ENCODE assay signal across 21 cellular contexts in genomic region chr1:110490791-110491451, GRCh38. TPM values are rescaled to one million over a fixed set of nuclear protein-coding genes. Genes with fewer than 3 reads are reported as not detected.
DNase-seq lines count a peak whose midpoint lies in the region; ATAC-seq, FAIRE-seq and TF ChIP-seq lines count a peak whose summit lies in the region.
"Had no signal": no experiment of that assay in that cellular context is flagged by ENCODE, and none has a peak within 500 bp of the region (broad histone marks: within the 10 kb centered on the region; RNA-seq: fewer than 3 reads in every experiment).

No MANE protein-coding gene starts in this region.

- no peak for ATAC-seq in HepG2
- no peak for ATAC-seq in right lobe of liver
- ATAC-seq in GM21737 (IDR thresholded peaks at IDR 0.05; ENCODE audit: unreplicated experiment), result no peak
- ATAC-seq: PC-3 had no signal

- H3K4me3 ChIP-seq in HepG2 (replicated peaks in 1 of 3; ENCODE audit: insufficient read depth in 1 of 3, low read depth in 2 of 3, low read length in 3 of 3) (no peak overlapping the region), right lobe of liver (no peak overlapping the region), kidney (ENCODE audit: low read length in 2 of 2) (no peak overlapping the region), prostate gland (no peak overlapping the region)

- H3K9ac ChIP-seq in HepG2 (ENCODE audit: insufficient read depth, low read depth, low read length) (no peak overlapping the region), kidney (ENCODE audit: low read length in 2 of 2) (no peak overlapping the region)
- H3K9ac ChIP-seq: SK-N-SH had no signal

- POLR2A ChIA-PET in HepG2 (lab: Yijun Ruan, JAX), result no interaction called here

- H3K36me3 ChIP-seq in HepG2 (replicated peaks in 1 of 2; ENCODE audit: control insufficient read depth in 1 of 2, insufficient read depth in 2 of 2, low read length in 2 of 2), result no peaks in the 10 kb centered on the region
- no peaks in the 10 kb centered on the region for H3K36me3 ChIP-seq in right lobe of liver
- H3K36me3 ChIP-seq in kidney (ENCODE audit: control insufficient read depth in 1 of 2, insufficient read depth in 2 of 2, low read length in 2 of 2), result no peaks in the 10 kb centered on the region
- H3K36me3 ChIP-seq in prostate gland, result no peaks in the 10 kb centered on the region

- WGBS in HepG2 (ENCODE audit: low lambda C conversion rate), result 26% methylated on average over 10 of the region's 11 CpGs
- WGBS in right lobe of liver (ENCODE audit: insufficient coverage, low coverage, low lambda C conversion rate, missing lambda C conversion rate), result 64% methylated on average over 6 of the region's 11 CpGs
- WGBS in prostate gland, result 76% methylated on average over 11 of the region's 11 CpGs

- FAIRE-seq in HepG2 (lab: Jason Lieb, UNC) (no peak), kidney (lab: Jason Lieb, UNC) (no peak)
- FAIRE-seq: GM12892 had no signal

- no peaks in the 10 kb centered on the region for H4K20me1 ChIP-seq in HepG2 (ENCODE audit: insufficient read depth, low read length)

- TF ChIP-seq CTCF in HepG2 (CRISPR knock-in tag; IDR thresholded peaks at IDR 0.05), result no peak
- no peak for TF ChIP-seq CTCF in right lobe of liver (IDR thresholded peaks at IDR 0.05)
- TF ChIP-seq CTCF in kidney (IDR thresholded peaks at IDR 0.05; ENCODE audit: borderline replicate concordance, extremely low read depth, insufficient read depth), result no peak
- TF ChIP-seq CTCF in prostate gland (IDR thresholded peaks at IDR 0.05), result no peak

- no peaks in the 10 kb centered on the region for H3K79me2 ChIP-seq in HepG2 (ENCODE audit: insufficient read depth, low read length)

- no peak overlapping the region for H3K4me2 ChIP-seq in HepG2 (ENCODE audit: low read depth, low read length)
- H3K4me2 ChIP-seq: SK-N-SH had no signal

- DNase-seq in HepG2 (ENCODE audit: low spot score) (no peak), right lobe of liver (no peak), amniotic epithelial cell (ENCODE audit: low read depth) (peak; percentile 48), kidney (peak; percentile 8), prostate gland (ENCODE audit: low spot score) (no peak), NCI-H128 (lab: John Stamatoyannopoulos, UW; ENCODE audit: unreplicated experiment) (no peak)
- DNase-seq: 8988T; CD8-positive, alpha-beta memory T cell; DMS79; H9; KBM-7; NCI-H1092; PC-3; RPMI8226; SHP77 treated with DMSO at 0.1 percent for 48 hours; SK-N-SH had no signal

- H2AFZ ChIP-seq in HepG2 (ENCODE audit: low read length), result no peak overlapping the region

- no peaks in the 10 kb centered on the region; a peak in 2 of 5 replicates for H3K27me3 ChIP-seq in HepG2 (ENCODE audit: control insufficient read depth in 1 of 2, insufficient read depth in 2 of 2, low read length in 2 of 2)
- no peaks in the 10 kb centered on the region for H3K27me3 ChIP-seq in right lobe of liver
- H3K27me3 ChIP-seq in prostate gland (replicated peaks; ENCODE audit: insufficient read depth), result no peaks in the 10 kb centered on the region

- CTCF ChIA-PET in HepG2 (lab: Yijun Ruan, JAX; ENCODE audit: low intra/inter-chr PET ratio, low total read pairs), result no interaction called here

- in situ Hi-C loops in HepG2 (cut with HindIII; ENCODE audit: extremely low pct_ligation_motif_present, low pct_unique_long_range_greater_than_20kb), result loop anchor here (10.0 kb wide), 1 partner anchor 286 kb away; no protein-coding TSS in a partner anchor

- H3K4me1 ChIP-seq in HepG2 (ENCODE audit: insufficient read depth, low read length) (no peaks in the 10 kb centered on the region), right lobe of liver (no peaks in the 10 kb centered on the region), kidney (ENCODE audit: control insufficient read depth in 1 of 2, insufficient read depth in 1 of 2, low read depth in 1 of 2, low read length in 2 of 2) (no peaks in the 10 kb centered on the region), prostate gland (replicated peaks) (no peaks in the 10 kb centered on the region)

- TF ChIP-seq POLR2A in HepG2 (IDR thresholded peaks at IDR 0.05; ENCODE audit: insufficient read depth in 1 of 2, low read depth in 2 of 2, low read length in 2 of 2), result no peak
- no peak for TF ChIP-seq POLR2A in right lobe of liver (IDR thresholded peaks at IDR 0.05)
- no peak for TF ChIP-seq POLR2A in prostate gland (IDR thresholded peaks at IDR 0.05)

- H3K9me3 ChIP-seq in HepG2 (ENCODE audit: low read length) (no peaks in the 10 kb centered on the region), right lobe of liver (no peaks in the 10 kb centered on the region), kidney (ENCODE audit: control insufficient read depth in 1 of 2, low read length in 2 of 2) (no peaks in the 10 kb centered on the region), prostate gland (no peaks in the 10 kb centered on the region)
- H3K9me3 ChIP-seq: SK-N-SH had no signal

- H3K27ac ChIP-seq in HepG2 (ENCODE audit: extremely low read length, insufficient read depth, low read length) (no peak overlapping the region), right lobe of liver (no peak overlapping the region), kidney (ENCODE audit: low read depth in 2 of 2, low read length in 2 of 2) (no peak overlapping the region), temporal lobe (ENCODE audit: low read depth, low read length) (peak overlapping the region; percentile 92), prostate gland (no peak overlapping the region)

- intact Hi-C loops in HepG2 (cut with micrococcal nuclease; ENCODE audit: unreplicated experiment), result no loop called here
- intact Hi-C loops in right lobe of liver (cut with DNase I), result no loop called here
- intact Hi-C loops in kidney (cut with DNase I), result no loop called here
- intact Hi-C loops in prostate gland (cut with DNase I), result no loop called here

- BruUV-seq in HepG2 (replicated peaks; lab: Mats Ljungman, UMichigan), result no TSS peak

- no peak for TF ChIP-seq EP300 in HepG2 (IDR thresholded peaks at IDR 0.05; ENCODE audit: low read depth in 2 of 2, low read length in 2 of 2)
- TF ChIP-seq EP300 in HepG2 (CRISPR knock-in tag; IDR thresholded peaks at IDR 0.05; ENCODE audit: borderline replicate concordance), result no peak

- no peak for TF ChIP-seq RAD21 in HepG2 (CRISPR knock-in tag; IDR thresholded peaks at IDR 0.05)

TF ChIP-seq in HepG2, 621 proteins besides CTCF, POLR2A, EP300 and RAD21 (continues in another document):
- no peak for TF ChIP-seq CBX5 (CRISPR knock-in tag; IDR thresholded peaks at IDR 0.05; ENCODE audit: borderline replicate concordance)

RNA-seq across cellular contexts. Expression of gene KCNA10, which starts 28.1 kb away (rescaled TPM):
- total RNA-seq in HepG2 (2016; rRNA removed; fragmentation: Illumina TruSeq; extraction: Trizol) (not detected in 2 replicates), right lobe of liver (not detected), kidney (not detected), temporal lobe (not detected), prostate gland (not detected)
- not detected in 2 replicates for total RNA-seq in HepG2 (2016; cell fraction: cytosol; rRNA removed; fragmentation: Illumina TruSeq; extraction: Trizol; ENCODE audit: low read depth)
- not detected in 2 replicates for total RNA-seq in HepG2 (2016; cell fraction: insoluble cytoplasmic fraction; rRNA removed; fragmentation: Illumina TruSeq; extraction: Trizol)
- total RNA-seq in HepG2 (2016; cell fraction: membrane; rRNA removed; fragmentation: Illumina TruSeq; extraction: Trizol), result not detected in 2 replicates
- not detected in 2 replicates for total RNA-seq in HepG2 (2016; cell fraction: nucleus; rRNA removed; fragmentation: Illumina TruSeq; extraction: Trizol)
- polyA plus RNA-seq in HepG2 (2011; rRNA removed) (not detected in 2 replicates), kidney (ENCODE audit: insufficient read depth, low read depth, low replicate concordance) (not detected)
- not detected in 2 replicates for polyA plus RNA-seq in HepG2 (2011; cell fraction: cytosol; rRNA removed)
- polyA plus RNA-seq in HepG2 (2011; cell fraction: nucleus; rRNA removed), result not detected in 2 replicates
- polyA plus RNA-seq in HepG2 (2012), result not detected in 2 replicates
- not detected in 2 replicates for polyA plus RNA-seq in HepG2 (2016; cell fraction: cytosol; fragmentation: Illumina TruSeq; extraction: Trizol; ENCODE audit: low read depth)
- polyA plus RNA-seq in HepG2 (2016; cell fraction: insoluble cytoplasmic fraction; fragmentation: Illumina TruSeq; extraction: Trizol; ENCODE audit: low read depth), result not detected in 2 replicates
- polyA plus RNA-seq in HepG2 (2016; cell fraction: membrane; fragmentation: Illumina TruSeq; extraction: Trizol; ENCODE audit: low read depth), result not detected in 2 replicates
- not detected in 2 replicates for polyA plus RNA-seq in HepG2 (2016; cell fraction: nucleus; fragmentation: Illumina TruSeq; extraction: Trizol; ENCODE audit: insufficient read depth, low read depth)
- 0.19 TPM in 1 of 2 replicates, not detected in the other for polyA minus RNA-seq in HepG2 (2011; rRNA and poly(A)+ RNA removed; ENCODE audit: low replicate concordance)
- not detected in 2 replicates for polyA minus RNA-seq in HepG2 (2011; cell fraction: cytosol; rRNA and poly(A)+ RNA removed)
- polyA minus RNA-seq in HepG2 (2011; cell fraction: nucleus; rRNA and poly(A)+ RNA removed), result not detected in 2 replicates
- total RNA-seq: CD8-positive, alpha-beta memory T cell; H9; NCI-H460; PC-3 had no signal
- polyA plus RNA-seq: BJ; CD8-positive, alpha-beta memory T cell; SK-N-SH had no signal

RNA-seq across cellular contexts. Expression of gene PROK1, which starts 40.0 kb away (rescaled TPM):
- total RNA-seq in HepG2 (2016; rRNA removed; fragmentation: Illumina TruSeq; extraction: Trizol) (not detected in 2 replicates), right lobe of liver (not detected), kidney (not detected), temporal lobe (under 0.01 TPM), prostate gland (10 to 100 TPM; 10.7 to 75.3 TPM)
- not detected in 2 replicates for total RNA-seq in HepG2 (2016; cell fraction: cytosol; rRNA removed; fragmentation: Illumina TruSeq; extraction: Trizol; ENCODE audit: low read depth)
- not detected in 2 replicates for total RNA-seq in HepG2 (2016; cell fraction: insoluble cytoplasmic fraction; rRNA removed; fragmentation: Illumina TruSeq; extraction: Trizol)
- not detected in 2 replicates for total RNA-seq in HepG2 (2016; cell fraction: membrane; rRNA removed; fragmentation: Illumina TruSeq; extraction: Trizol)
- total RNA-seq in HepG2 (2016; cell fraction: nucleus; rRNA removed; fragmentation: Illumina TruSeq; extraction: Trizol), result not detected in 2 replicates
- polyA plus RNA-seq in HepG2 (2011; rRNA removed) (0.07 TPM in 1 of 2 replicates, not detected in the other), kidney (ENCODE audit: insufficient read depth, low read depth, low replicate concordance) (not detected)
- polyA plus RNA-seq in HepG2 (2011; cell fraction: cytosol; rRNA removed), result not detected in 2 replicates
- not detected in 2 replicates for polyA plus RNA-seq in HepG2 (2011; cell fraction: nucleus; rRNA removed)
- polyA plus RNA-seq in HepG2 (2012), result not detected in 2 replicates
- polyA plus RNA-seq in HepG2 (2016; cell fraction: cytosol; fragmentation: Illumina TruSeq; extraction: Trizol; ENCODE audit: low read depth), result not detected in 2 replicates
- polyA plus RNA-seq in HepG2 (2016; cell fraction: insoluble cytoplasmic fraction; fragmentation: Illumina TruSeq; extraction: Trizol; ENCODE audit: low read depth), result not detected in 2 replicates
- not detected in 2 replicates for polyA plus RNA-seq in HepG2 (2016; cell fraction: membrane; fragmentation: Illumina TruSeq; extraction: Trizol; ENCODE audit: low read depth)
- polyA plus RNA-seq in HepG2 (2016; cell fraction: nucleus; fragmentation: Illumina TruSeq; extraction: Trizol; ENCODE audit: insufficient read depth, low read depth), result not detected in 2 replicates
- not detected in 2 replicates for polyA minus RNA-seq in HepG2 (2011; rRNA and poly(A)+ RNA removed; ENCODE audit: low replicate concordance)
- polyA minus RNA-seq in HepG2 (2011; cell fraction: cytosol; rRNA and poly(A)+ RNA removed), result not detected in 2 replicates
- not detected in 2 replicates for polyA minus RNA-seq in HepG2 (2011; cell fraction: nucleus; rRNA and poly(A)+ RNA removed)
- total RNA-seq: CD8-positive, alpha-beta memory T cell; H9; NCI-H460; PC-3 had no signal
- polyA plus RNA-seq: BJ; CD8-positive, alpha-beta memory T cell; SK-N-SH had no signal

Comparison
In these comparisons a context has a peak if more than half of its experiments do, and no peak if none do; other contexts are left out.
1. DNase-seq: peak in amniotic epithelial cell (single experiment) and kidney (single experiment); none in HepG2 (single experiment), right lobe of liver (0 of 3), prostate gland (single experiment) and NCI-H128 (single experiment).
2. RNA of gene PROK1, which starts 40.0 kb away (total RNA-seq): 10.7 to 75.3 TPM in prostate gland; not detected in kidney (single experiment), not detected in HepG2, not detected in right lobe of liver and under 0.01 TPM in temporal lobe (single experiment); every median in the first group is over 10 times any median in the second.